ENCODE assay signal across 34 cellular contexts in the genomic region with DNA sequence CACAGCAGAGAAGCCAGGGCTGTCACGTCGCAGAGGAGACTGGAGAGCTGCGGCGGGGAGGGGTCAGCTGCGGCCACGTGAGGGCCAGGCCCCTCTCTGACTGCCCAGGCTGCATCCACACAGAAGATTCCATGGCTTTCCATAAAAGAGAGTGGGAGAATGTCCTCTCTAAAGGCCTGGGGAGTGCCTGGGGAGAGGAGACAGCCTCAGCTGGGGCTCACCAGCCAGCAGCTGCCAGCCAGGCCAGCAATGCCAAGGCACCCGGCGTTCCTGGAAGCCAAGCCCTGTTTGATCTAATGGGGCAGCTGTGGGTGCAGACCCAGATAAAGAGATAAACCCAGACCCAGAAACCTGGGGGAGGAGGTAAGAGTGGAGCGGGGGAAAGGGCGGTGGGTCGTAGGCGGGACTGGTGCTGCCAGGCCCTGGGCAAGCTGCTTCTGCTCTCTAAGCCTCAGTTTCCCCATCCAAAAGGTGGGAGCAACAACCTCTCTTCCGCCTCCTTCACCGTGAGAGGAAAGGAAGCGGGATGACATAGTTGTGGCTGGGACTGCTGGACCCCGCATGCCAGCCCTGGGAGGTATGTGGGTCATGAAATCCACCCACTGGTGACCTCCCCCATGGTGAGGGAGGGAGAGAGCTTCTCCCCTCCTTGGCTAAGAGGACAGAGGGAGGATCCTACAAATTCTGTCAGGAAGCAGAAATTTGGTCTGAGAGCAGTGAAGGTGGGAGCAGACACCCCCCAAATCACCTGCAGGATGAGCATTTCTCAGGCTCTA. TPM values are rescaled to one million over a fixed set of nuclear protein-coding genes. Genes with fewer than 3 reads are reported as not detected.
DNase-seq lines count a peak whose midpoint lies in the region; ATAC-seq and TF ChIP-seq lines count a peak whose summit lies in the region.
"Had no signal": no experiment of that assay in that cellular context is flagged by ENCODE, and none has a peak within 500 bp of the region (broad histone marks: within the 10 kb centered on the region; RNA-seq: fewer than 3 reads in every experiment).

No MANE protein-coding gene starts in this region.

- H3K4me1 ChIP-seq in SK-N-SH (ENCODE audit: control insufficient read depth in 1 of 2, insufficient read depth in 2 of 2, low read depth in 1 of 2, low read length in 1 of 2), result peaks cover 5 to 46% of the 10 kb centered on the region in 2 experiments; a peak in 1 of 4 replicates
- H3K4me1 ChIP-seq in mucosa of descending colon (ENCODE audit: low read depth), result peaks cover 10% of the 10 kb centered on the region

- peaks cover 16% of the 10 kb centered on the region for H3K79me2 ChIP-seq in SK-N-SH (ENCODE audit: insufficient read depth)

- H3K9me3 ChIP-seq in SK-N-SH, result no peaks in the 10 kb centered on the region
- no peaks in the 10 kb centered on the region for H3K9me3 ChIP-seq in mucosa of descending colon
- H3K9me3 ChIP-seq: pancreas, sigmoid colon, transverse colon had no signal

- DNase-seq in SK-N-SH, result peak; percentile 74
- no peak for DNase-seq in caudate nucleus (lab: John Stamatoyannopoulos, UW)
- peak; percentile 81 for DNase-seq in myocyte (ENCODE audit: low read depth)
- DNase-seq in mucosa of descending colon, result no peak
- DNase-seq in NAMALWA (ENCODE audit: low spot score), result no peak
- DNase-seq in HuH-7.5 (ENCODE audit: low spot score), result no peak
- DNase-seq: activated CD8-positive, alpha-beta T cell treated with anti-CD3 and anti-CD28 coated beads, Interleukin-2, amount 10 ng/mL, durations not matched to agents 7 days and 5 days; activated effector memory CD4-positive, alpha-beta T cell treated with Interleukin-2 at 50 U/mL for 16 hours; activated naive CD8-positive, alpha-beta T cell treated with anti-CD3 and anti-CD28 coated beads, Interleukin-2, amount 10 ng/mL, durations not matched to agents 7 days and 5 days; activated T-cell treated with anti-CD3 and anti-CD28 coated beads for 4 hours; AML-193; CD8-positive, alpha-beta memory T cell; DMS53; effector CD8-positive, alpha-beta T cell; GF-D8; GM23248; Kasumi-1; mesendoderm; natural killer cell; NCI-H1694 treated with DMSO at 0.1 percent for 48 hours; NCI-H69; sigmoid colon; T-helper 9 cell had no signal

- H3K4me3 ChIP-seq in SK-N-SH (ENCODE audit: low read depth in 2 of 2, low read length in 1 of 2) (no peak overlapping the region), mucosa of descending colon (no peak overlapping the region)
- H3K4me3 ChIP-seq: GM23248, hepatocyte, pancreas, sigmoid colon, transverse colon had no signal

- no peak overlapping the region for H2AFZ ChIP-seq in SK-N-SH (ENCODE audit: low read depth)
- H2AFZ ChIP-seq: GM23248, hepatocyte had no signal

- TF ChIP-seq CTCF in SK-N-SH (IDR thresholded peaks at IDR 0.05) (no peak), mucosa of descending colon (IDR thresholded peaks at IDR 0.05) (no peak)

- intact Hi-C loops in mucosa of descending colon (cut with DNase I, micrococcal nuclease), result no loop called here

- no peaks in the 10 kb centered on the region for H3K36me3 ChIP-seq in SK-N-SH (replicated peaks in 1 of 2; ENCODE audit: control insufficient read depth in 1 of 2, insufficient read depth in 2 of 2, low read length in 1 of 2)
- no peaks in the 10 kb centered on the region for H3K36me3 ChIP-seq in mucosa of descending colon (ENCODE audit: low read depth)
- H3K36me3 ChIP-seq: pancreas, sigmoid colon, transverse colon had no signal

- peak overlapping the region in 1 of 2 experiments; percentile 78; a peak in 2 of 4 replicates for H3K27ac ChIP-seq in SK-N-SH (ENCODE audit: low read depth in 2 of 2, low read length in 1 of 2)
- peak overlapping the region; percentile 2 for H3K27ac ChIP-seq in caudate nucleus (ENCODE audit: low read depth, low read length)
- H3K27ac ChIP-seq: GM23248, hepatocyte, pancreas, sigmoid colon, transverse colon had no signal

- TF ChIP-seq EP300 in SK-N-SH (IDR thresholded peaks at IDR 0.05; ENCODE audit: borderline replicate concordance in 1 of 2, low read depth in 1 of 2, low read length in 1 of 2), result peak in 1 of 2 experiments; percentile 45; a peak in 1 of 4 replicates

- H3K4me2 ChIP-seq in SK-N-SH, result no peak overlapping the region
- H3K4me2 ChIP-seq: hepatocyte had no signal

- TF ChIP-seq RAD21 in SK-N-SH (IDR thresholded peaks at IDR 0.05; ENCODE audit: low read length), result 0 out of 2 replicates have a peak, but pooled peaks have one; percentile 1

- H3K9me2 ChIP-seq in SK-N-SH, result no peaks in the 10 kb centered on the region

- CTCF ChIA-PET in SK-N-SH (lab: Yijun Ruan, JAX), result interaction anchor here (0.9 to 1.1 kb wide), 2 partner anchors 9 to 18 kb away, joined by 3 read pairs; no protein-coding TSS in a partner anchor

- no peaks in the 10 kb centered on the region for H3K27me3 ChIP-seq in SK-N-SH (ENCODE audit: insufficient read depth)
- H3K27me3 ChIP-seq: hepatocyte, pancreas, transverse colon had no signal

- WGBS in SK-N-SH (ENCODE audit: low lambda C conversion rate), result 59% methylated on average over 16 of the region's 16 CpGs

- H4K20me1 ChIP-seq in SK-N-SH (ENCODE audit: insufficient read depth), result peaks cover 10% of the 10 kb centered on the region; the same call in 1 of the 2 replicates

- POLR2A ChIA-PET in SK-N-SH (lab: Yijun Ruan, JAX), result interaction anchor here (1.2 kb wide), 1 partner anchor 15 kb away, joined by 5 read pairs; the partner anchor contains the start of gene HRH3

- H3F3A ChIP-seq in SK-N-SH (replicated peaks; ENCODE audit: insufficient read depth), result no peaks in the 10 kb centered on the region

- ATAC-seq in SK-N-SH treated with all-trans-retinoic acid at 6 μM for 48 hours (no peak), mucosa of descending colon (no peak), HG03159 (IDR thresholded peaks at IDR 0.05; ENCODE audit: unreplicated experiment) (no peak)
- ATAC-seq: activated CD4-positive, CD25-positive, alpha-beta regulatory T cell treated with anti-CD3 and anti-CD28 coated beads, Interleukin-2, amount 50 U/mL, for 24 hours; activated CD8-positive, alpha-beta T cell treated with anti-CD3 and anti-CD28 coated beads, Interleukin-2, amount 10 ng/mL, durations not matched to agents 7 days and 5 days; left colon; natural killer cell had no signal

- no peak overlapping the region for H3K9ac ChIP-seq in SK-N-SH
- H3K9ac ChIP-seq: GM23248 had no signal

TF ChIP-seq in SK-N-SH, 30 proteins besides CTCF, POLR2A, EP300 and RAD21:
- peak; percentile 78 for TF ChIP-seq RCOR1 (IDR thresholded peaks at IDR 0.05; ENCODE audit: low read length)
- peak; percentile 89 for TF ChIP-seq GATA2 (CRISPR knock-in tag; IDR thresholded peaks at IDR 0.05)
- no peak for TF ChIP-seq FOXJ3 (CRISPR knock-in tag; IDR thresholded peaks at IDR 0.05)
TF ChIP-seq in SK-N-SH: peak in this region for 2.

TF ChIP-seq in SK-N-SH treated with all-trans-retinoic acid at 6 μM for 48 hours, 23 proteins besides CTCF, POLR2A, EP300 and RAD21 (continues in another document):
- no peak for TF ChIP-seq BACH2 (CRISPR knock-in tag; IDR thresholded peaks at IDR 0.05; ENCODE audit: borderline replicate concordance)
- TF ChIP-seq, protein P1, sequence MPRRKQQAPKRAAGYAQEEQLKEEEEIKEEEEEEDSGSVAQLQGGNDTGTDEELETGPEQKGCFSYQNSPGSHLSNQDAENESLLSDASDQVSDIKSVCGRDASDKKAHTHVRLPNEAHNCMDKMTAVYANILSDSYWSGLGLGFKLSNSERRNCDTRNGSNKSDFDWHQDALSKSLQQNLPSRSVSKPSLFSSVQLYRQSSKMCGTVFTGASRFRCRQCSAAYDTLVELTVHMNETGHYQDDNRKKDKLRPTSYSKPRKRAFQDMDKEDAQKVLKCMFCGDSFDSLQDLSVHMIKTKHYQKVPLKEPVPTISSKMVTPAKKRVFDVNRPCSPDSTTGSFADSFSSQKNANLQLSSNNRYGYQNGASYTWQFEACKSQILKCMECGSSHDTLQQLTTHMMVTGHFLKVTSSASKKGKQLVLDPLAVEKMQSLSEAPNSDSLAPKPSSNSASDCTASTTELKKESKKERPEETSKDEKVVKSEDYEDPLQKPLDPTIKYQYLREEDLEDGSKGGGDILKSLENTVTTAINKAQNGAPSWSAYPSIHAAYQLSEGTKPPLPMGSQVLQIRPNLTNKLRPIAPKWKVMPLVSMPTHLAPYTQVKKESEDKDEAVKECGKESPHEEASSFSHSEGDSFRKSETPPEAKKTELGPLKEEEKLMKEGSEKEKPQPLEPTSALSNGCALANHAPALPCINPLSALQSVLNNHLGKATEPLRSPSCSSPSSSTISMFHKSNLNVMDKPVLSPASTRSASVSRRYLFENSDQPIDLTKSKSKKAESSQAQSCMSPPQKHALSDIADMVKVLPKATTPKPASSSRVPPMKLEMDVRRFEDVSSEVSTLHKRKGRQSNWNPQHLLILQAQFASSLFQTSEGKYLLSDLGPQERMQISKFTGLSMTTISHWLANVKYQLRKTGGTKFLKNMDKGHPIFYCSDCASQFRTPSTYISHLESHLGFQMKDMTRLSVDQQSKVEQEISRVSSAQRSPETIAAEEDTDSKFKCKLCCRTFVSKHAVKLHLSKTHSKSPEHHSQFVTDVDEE (CRISPR knock-in tag; IDR thresholded peaks at IDR 0.05), result no peak

RNA-seq across cellular contexts. Expression of gene OSBPL2, which starts 3.1 kb away (rescaled TPM):
- polyA plus RNA-seq in SK-N-SH (2012; rRNA removed), result 17.7 and 18.7 TPM in 2 replicates
- polyA plus RNA-seq in SK-N-SH (2012; cell fraction: cytosol; rRNA removed), result 10.6 and 13.0 TPM in 2 replicates
- 38.0 and 48.3 TPM in 2 replicates for polyA plus RNA-seq in SK-N-SH (2012; cell fraction: nucleus; rRNA removed)
- total RNA-seq in myocyte, result 24.5 and 30.2 TPM in 2 replicates
- 26.1 TPM for polyA plus RNA-seq in myocyte (2012)
- 100 to 1,000 TPM in 1 of 3 donors, 10 to 100 TPM in 2; 87.0 to 111 (median 91.6) TPM for total RNA-seq in mucosa of descending colon

RNA-seq across cellular contexts. Expression of gene HRH3, which starts 15.1 kb away (rescaled TPM):
- polyA plus RNA-seq in SK-N-SH (2012; rRNA removed), result 0.02 TPM in 2 replicates
- 0.03 and 0.04 TPM in 2 replicates for polyA plus RNA-seq in SK-N-SH (2012; cell fraction: cytosol; rRNA removed)
- polyA plus RNA-seq in SK-N-SH (2012; cell fraction: nucleus; rRNA removed), result 0.07 and 0.18 TPM in 2 replicates
- 0.08 TPM in 1 of 2 replicates, not detected in the other for total RNA-seq in myocyte
- not detected for polyA plus RNA-seq in myocyte (2012)
- under 1 TPM in 1 of 3 donors, not detected in 2; 0.09 TPM for total RNA-seq in mucosa of descending colon
- total RNA-seq: A172; activated CD8-positive, alpha-beta T cell treated with anti-CD3 and anti-CD28 coated beads, Interleukin-2, amount 10 ng/mL, durations not matched to agents 7 days and 5 days; activated naive CD8-positive, alpha-beta T cell treated with anti-CD3 and anti-CD28 coated beads, Interleukin-2, amount 10 ng/mL, durations not matched to agents 7 days and 5 days; CD8-positive, alpha-beta memory T cell; epithelial cell of proximal tubule; fibroblast of villous mesenchyme; GM23248; hepatocyte; HT1080; left colon; natural killer cell; sigmoid colon; transverse colon had no signal
- polyA plus RNA-seq: CD8-positive, alpha-beta memory T cell; GM23248; hepatocyte; sigmoid colon had no signal

RNA-seq across cellular contexts. Expression of gene MTG2, which starts 52.4 kb away (rescaled TPM):
- 36.6 and 42.9 TPM in 2 replicates for polyA plus RNA-seq in SK-N-SH (2012; rRNA removed)
- polyA plus RNA-seq in SK-N-SH (2012; cell fraction: cytosol; rRNA removed), result 25.8 and 27.8 TPM in 2 replicates
- polyA plus RNA-seq in SK-N-SH (2012; cell fraction: nucleus; rRNA removed), result 66.8 and 75.1 TPM in 2 replicates
- total RNA-seq in myocyte, result 35.1 and 39.5 TPM in 2 replicates
- polyA plus RNA-seq in myocyte (2012), result 31.2 TPM
- 10 to 100 TPM; 28.8 to 34.9 (median 32.6) TPM for total RNA-seq in mucosa of descending colon

Comparison
In these comparisons a context has a peak if more than half of its experiments do, and no peak if none do; other contexts are left out.
1. DNase-seq: peak in SK-N-SH (single experiment) and myocyte (single experiment); none in caudate nucleus (0 of 61), mucosa of descending colon (0 of 3), NAMALWA (single experiment) and HuH-7.5 (single experiment).